34 cellular contexts compared by ENCODE assay signal in genomic region chr9:130260816-130261765, GRCh38. TPM values are rescaled to one million over a fixed set of nuclear protein-coding genes. Genes with fewer than 3 reads are reported as not detected.
A peak's percentile ranks its signal among the peaks of the same experiment; 100 is the strongest.
DNase-seq lines count a peak whose midpoint lies in the region; ATAC-seq, FAIRE-seq and TF ChIP-seq lines count a peak whose summit lies in the region.
"Had no signal": no experiment of that assay in that cellular context is flagged by ENCODE, and none has a peak within 500 bp of the region (broad histone marks: within the 10 kb centered on the region; RNA-seq: fewer than 3 reads in every experiment).

No MANE protein-coding gene starts in this region.

- H3K27me3 ChIP-seq in bronchial epithelial cell (ENCODE audit: control insufficient read depth, insufficient read depth, low read length): peaks cover 16% of the 10 kb centered on the region
- H3K27me3 ChIP-seq in skeletal muscle tissue (ENCODE audit: control insufficient read depth in 3 of 3, insufficient read depth in 3 of 3, low read length in 3 of 3): peaks cover 29 to 46% (median 36%) of the 10 kb centered on the region in 3 donors

- no peaks in the 10 kb centered on the region for H3K4me1 Mint-ChIP-seq in activated naive CD8-positive, alpha-beta T cell treated with anti-CD3 and anti-CD28 coated beads for 36 hours
- H3K4me1 Mint-ChIP-seq: B cell had no signal

- peak overlapping the region; percentile 36 for H3K27ac ChIP-seq in skeletal muscle tissue (ENCODE audit: low read depth, low read length)
- H3K27ac ChIP-seq: breast epithelium, coronary artery had no signal

- no peaks in the 10 kb centered on the region for H3K9me3 Mint-ChIP-seq in activated naive CD8-positive, alpha-beta T cell treated with anti-CD3 and anti-CD28 coated beads for 36 hours

- no peaks in the 10 kb centered on the region for H3K36me3 Mint-ChIP-seq in activated naive CD8-positive, alpha-beta T cell treated with anti-CD3 and anti-CD28 coated beads for 36 hours

- DNase-seq in AG20443 (ENCODE audit: low spot score) (peak; percentile 37), bronchial epithelial cell (ENCODE audit: low read depth) (no peak), mesenteric fat pad (ENCODE audit: low spot score) (peak; percentile 65), DMS79 treated with DMSO at 0.1 percent for 48 hours (lab: John Stamatoyannopoulos, UW) (no peak)
- no peak for DNase-seq in activated naive CD8-positive, alpha-beta T cell treated with anti-CD3 and anti-CD28 coated beads for 36 hours
- DNase-seq in activated CD4-positive, CD25-positive, alpha-beta regulatory T cell treated with anti-CD3 and anti-CD28 coated beads, Interleukin-2, amount 50 U/mL, for 72 hours: no peak
- DNase-seq: activated CD8-positive, alpha-beta memory T cell treated with anti-CD3 and anti-CD28 coated beads for 24 hours; activated gamma-delta T cell treated with Interleukin-2 at 50 U/mL for 16 hours; activated T-cell treated with anti-CD3 and anti-CD28 coated beads, Interleukin-2, amount 50 U/mL, for 1 hour; adrenal gland; DMS53; GDM1; glutamatergic neuron; GOT3; NCI-H1694; NCI-H2171 treated with DMSO at 0.1 percent for 48 hours; NCI-H526; occipital lobe; RPMI8226; stimulated activated CD4-positive, alpha-beta T cell treated with anti-CD3 and anti-CD28 coated beads, Interleukin-12 subunit alpha, Interleukin-12 subunit beta, amount 100 ng/mL, for 4 hours; stimulated activated CD4-positive, alpha-beta T cell treated with anti-CD3 and anti-CD28 coated beads, Interleukin-4, amount 100 ng/mL, for 24 hours; stimulated activated naive CD4-positive, alpha-beta T cell treated with Interleukin-2 at 50 U/mL for 16 hours had no signal

- peak; percentile 79 for FAIRE-seq in bronchial epithelial cell (lab: Jason Lieb, UNC)
- FAIRE-seq: A204.1, HTR-8/SVneo, TTC549 had no signal

- H3K4me1 ChIP-seq in skeletal muscle tissue (ENCODE audit: control insufficient read depth in 3 of 3, insufficient read depth in 3 of 3, low read length in 3 of 3): peaks cover 5 to 11% (median 6%) of the 10 kb centered on the region in 3 donors

- peaks cover 49% of the 10 kb centered on the region for H3K27me3 Mint-ChIP-seq in activated naive CD8-positive, alpha-beta T cell treated with anti-CD3 and anti-CD28 coated beads for 36 hours

- no peak overlapping the region for H3K4me3 Mint-ChIP-seq in activated naive CD8-positive, alpha-beta T cell treated with anti-CD3 and anti-CD28 coated beads for 36 hours
- H3K4me3 Mint-ChIP-seq: B cell had no signal

- H3K9ac ChIP-seq in skeletal muscle tissue (ENCODE audit: low read depth in 1 of 3, low read length in 3 of 3): no peak overlapping the region

- no peak for ATAC-seq in GM18519 (IDR thresholded peaks at IDR 0.05; ENCODE audit: low FRiP score, unreplicated experiment)

- H3K4me3 ChIP-seq in bronchial epithelial cell (ENCODE audit: low read depth, low read length) (no peak overlapping the region), skeletal muscle tissue (ENCODE audit: low read length in 3 of 3) (no peak overlapping the region)
- H3K4me3 ChIP-seq: adrenal gland, breast epithelium, coronary artery had no signal

- no peak for TF ChIP-seq CTCF in bronchial epithelial cell (IDR thresholded peaks at IDR 0.05; ENCODE audit: insufficient read depth, low read length, severe bottlenecking)

- H3K27ac Mint-ChIP-seq in activated naive CD8-positive, alpha-beta T cell treated with anti-CD3 and anti-CD28 coated beads for 36 hours: no peak overlapping the region
- H3K27ac Mint-ChIP-seq: B cell had no signal

- no peaks in the 10 kb centered on the region for H3K36me3 ChIP-seq in bronchial epithelial cell (ENCODE audit: control insufficient read depth, insufficient read depth, low read length)
- H3K36me3 ChIP-seq in skeletal muscle tissue (ENCODE audit: control insufficient read depth in 3 of 3, insufficient read depth in 3 of 3, low read length in 3 of 3): no peaks in the 10 kb centered on the region
- H3K36me3 ChIP-seq: adrenal gland, breast epithelium had no signal

- no peaks in the 10 kb centered on the region for H3K9me3 ChIP-seq in skeletal muscle tissue (ENCODE audit: control insufficient read depth in 3 of 3, low read length in 3 of 3)
- H3K9me3 ChIP-seq: adrenal gland, breast epithelium had no signal

RNA-seq across cellular contexts. Expression of gene HMCN2, which starts 4.5 kb away (rescaled TPM):
- total RNA-seq in bronchial epithelial cell (under 0.01 TPM in 2 replicates), mesenteric fat pad (3.1 TPM), skeletal muscle tissue (12.5 TPM)
- not detected for total RNA-seq in activated naive CD8-positive, alpha-beta T cell treated with anti-CD3 and anti-CD28 coated beads for 36 hours
- total RNA-seq: B cell; kidney epithelial cell; occipital lobe; renal cortical epithelial cell; SK-MEL-5; T-helper 1 cell treated with Interleukin-12 subunit alpha and Interleukin-12 subunit beta and Interleukin-4 antibody, amounts not matched to agents 30 ng/mL and 1 ng/mL, for 36 hours had no signal

Comparison
In these comparisons a context has a peak if more than half of its experiments do, and no peak if none do; other contexts are left out.
1. DNase-seq: peak in AG20443 (single experiment) and mesenteric fat pad (single experiment); none in bronchial epithelial cell (single experiment), DMS79 treated with DMSO at 0.1 percent for 48 hours (single experiment), activated naive CD8-positive, alpha-beta T cell treated with anti-CD3 and anti-CD28 coated beads for 36 hours (single experiment) and activated CD4-positive, CD25-positive, alpha-beta regulatory T cell treated with anti-CD3 and anti-CD28 coated beads, Interleukin-2, amount 50 U/mL, for 72 hours (single experiment).